30 cellular contexts compared by ENCODE assay signal in genomic region chr5:72126796-72127195, GRCh38. TPM values are rescaled to one million over a fixed set of nuclear protein-coding genes. Genes with fewer than 3 reads are reported as not detected.
DNase-seq lines count a peak whose midpoint lies in the region; ATAC-seq and TF ChIP-seq lines count a peak whose summit lies in the region.
"Had no signal": no experiment of that assay in that cellular context is flagged by ENCODE, and none has a peak within 500 bp of the region (broad histone marks: within the 10 kb centered on the region; RNA-seq: fewer than 3 reads in every experiment).

No MANE protein-coding gene starts in this region.

- POLR2A ChIA-PET in HEK293T (lab: Yijun Ruan, JAX), result no interaction called here

- H3K9me3 ChIP-seq in SJCRH30 (replicated peaks), result no peaks in the 10 kb centered on the region
- H3K9me3 ChIP-seq: BE2C, gastrocnemius medialis, psoas muscle, transverse colon had no signal

- no peaks in the 10 kb centered on the region for H3K27me3 ChIP-seq in SJCRH30
- H3K27me3 ChIP-seq: BE2C, gastrocnemius medialis had no signal

- DNase-seq in AG10803 (ENCODE audit: low read depth) (peak; percentile 73), NCI-H146 treated with DMSO at 0.1 percent for 48 hours (lab: John Stamatoyannopoulos, UW; ENCODE audit: unreplicated experiment) (peak; percentile 86), SJCRH30 (no peak), fibroblast of mammary gland (ENCODE audit: low read depth) (peak; percentile 47), HEK293T (ENCODE audit: extremely low spot score) (no peak), NCI-H526 treated with DMSO at 0.1 percent for 48 hours (lab: John Stamatoyannopoulos, UW) (no peak), NCI-H526 (lab: John Stamatoyannopoulos, UW) (no peak)
- DNase-seq: activated CD4-positive, alpha-beta memory T cell treated with anti-CD3 and anti-CD28 coated beads for 36 hours; activated CD8-positive, alpha-beta memory T cell treated with anti-CD3 and anti-CD28 coated beads, Interleukin-2, amount 50 U/mL, for 4 hours; activated naive CD4-positive, alpha-beta T cell treated with Interleukin-2 at 50 U/mL for 16 hours; BE2C; CD8-positive, alpha-beta memory T cell; DMS 273 treated with DMSO at 0.1 percent for 48 hours; EL; gastrocnemius medialis; KG1; kidney glomerular epithelial cell; MM.1S; naive thymus-derived CD4-positive, alpha-beta T cell; NCI-H1436; NCI-H2227 treated with DMSO at 0.1 percent for 48 hours; NCI-H82; occipital lobe; psoas muscle; stimulated activated CD4-positive, alpha-beta T cell treated with anti-CD3 and anti-CD28 coated beads, Interleukin-4, amount 100 ng/mL, for 24 hours; T-helper 17 cell; transverse colon had no signal

- CTCF ChIA-PET in HEK293T (lab: Yijun Ruan, JAX), result no interaction called here

- H3K4me1 ChIP-seq in SJCRH30, result peaks cover 22% of the 10 kb centered on the region
- H3K4me1 ChIP-seq: psoas muscle had no signal

- peak overlapping the region; percentile 68 for H3K27ac ChIP-seq in SJCRH30
- H3K27ac ChIP-seq: gastrocnemius medialis, psoas muscle, transverse colon had no signal

- no peaks in the 10 kb centered on the region for H3K36me3 ChIP-seq in SJCRH30
- H3K36me3 ChIP-seq: gastrocnemius medialis, transverse colon had no signal

- no peak for ATAC-seq in HG03457 (IDR thresholded peaks at IDR 0.05; ENCODE audit: unreplicated experiment)
- ATAC-seq: activated CD4-positive, CD25-positive, alpha-beta regulatory T cell treated with anti-CD3 and anti-CD28 coated beads, Interleukin-2, amount 50 U/mL, for 24 hours; gastrocnemius medialis; GM12878; naive thymus-derived CD4-positive, alpha-beta T cell; psoas muscle; T-helper 17 cell had no signal

- H3K4me3 ChIP-seq in AG10803 (ENCODE audit: low read length), result no peak overlapping the region
- H3K4me3 ChIP-seq in SJCRH30, result no peak overlapping the region
- H3K4me3 ChIP-seq in fibroblast of mammary gland (ENCODE audit: control insufficient read depth, low read depth, low read length), result no peak overlapping the region
- H3K4me3 ChIP-seq: gastrocnemius medialis, GM12878, psoas muscle, transverse colon had no signal

- TF ChIP-seq CTCF in AG10803 (conservative IDR thresholded peaks at IDR 0.05; ENCODE audit: low read length) (no peak), fibroblast of mammary gland (conservative IDR thresholded peaks at IDR 0.05; ENCODE audit: control insufficient read depth, insufficient read depth, low read depth, low read length) (no peak)

TF ChIP-seq in HEK293T, 16 proteins besides CTCF, POLR2A, EP300 and RAD21:
- no peak for TF ChIP-seq ELF4 (IDR thresholded peaks at IDR 0.05)
- TF ChIP-seq, protein P1, sequence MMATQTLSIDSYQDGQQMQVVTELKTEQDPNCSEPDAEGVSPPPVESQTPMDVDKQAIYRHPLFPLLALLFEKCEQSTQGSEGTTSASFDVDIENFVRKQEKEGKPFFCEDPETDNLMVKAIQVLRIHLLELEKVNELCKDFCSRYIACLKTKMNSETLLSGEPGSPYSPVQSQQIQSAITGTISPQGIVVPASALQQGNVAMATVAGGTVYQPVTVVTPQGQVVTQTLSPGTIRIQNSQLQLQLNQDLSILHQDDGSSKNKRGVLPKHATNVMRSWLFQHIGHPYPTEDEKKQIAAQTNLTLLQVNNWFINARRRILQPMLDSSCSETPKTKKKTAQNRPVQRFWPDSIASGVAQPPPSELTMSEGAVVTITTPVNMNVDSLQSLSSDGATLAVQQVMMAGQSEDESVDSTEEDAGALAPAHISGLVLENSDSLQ (IDR thresholded peaks at IDR 0.05), result no peak
- no peak for TF ChIP-seq CTBP1 (IDR thresholded peaks at IDR 0.05; ENCODE audit: borderline replicate concordance)
- no peak for TF ChIP-seq SP1 (IDR thresholded peaks at IDR 0.05)
- TF ChIP-seq HDGF (IDR thresholded peaks at IDR 0.05; ENCODE audit: borderline replicate concordance), result no peak
- no peak for TF ChIP-seq BHLHE40 (IDR thresholded peaks at IDR 0.05; ENCODE audit: borderline replicate concordance)
- TF ChIP-seq ARNT (IDR thresholded peaks at IDR 0.05), result no peak
- no peak for TF ChIP-seq L3MBTL2 (conservative IDR thresholded peaks at IDR 0.05)
- no peak for TF ChIP-seq FOXM1 (IDR thresholded peaks at IDR 0.05; ENCODE audit: borderline replicate concordance)
- TF ChIP-seq LEF1 (IDR thresholded peaks at IDR 0.05; ENCODE audit: borderline replicate concordance), result no peak
- no peak for TF ChIP-seq TARDBP (IDR thresholded peaks at IDR 0.05)

RNA-seq across cellular contexts. Expression of gene MAP1B, which starts 19.5 kb away (rescaled TPM):
- 19.0 and 19.2 TPM in 2 replicates for total RNA-seq in SJCRH30 (2014; rRNA removed; shearing (Covaris generic))

Comparison
In these comparisons a context has a peak if more than half of its experiments do, and no peak if none do; other contexts are left out.
1. DNase-seq: peak in AG10803 (single experiment), NCI-H146 treated with DMSO at 0.1 percent for 48 hours (single experiment) and fibroblast of mammary gland (single experiment); none in SJCRH30 (0 of 2), HEK293T (single experiment), NCI-H526 treated with DMSO at 0.1 percent for 48 hours (single experiment) and NCI-H526 (0 of 2).